In the genomic region with DNA sequence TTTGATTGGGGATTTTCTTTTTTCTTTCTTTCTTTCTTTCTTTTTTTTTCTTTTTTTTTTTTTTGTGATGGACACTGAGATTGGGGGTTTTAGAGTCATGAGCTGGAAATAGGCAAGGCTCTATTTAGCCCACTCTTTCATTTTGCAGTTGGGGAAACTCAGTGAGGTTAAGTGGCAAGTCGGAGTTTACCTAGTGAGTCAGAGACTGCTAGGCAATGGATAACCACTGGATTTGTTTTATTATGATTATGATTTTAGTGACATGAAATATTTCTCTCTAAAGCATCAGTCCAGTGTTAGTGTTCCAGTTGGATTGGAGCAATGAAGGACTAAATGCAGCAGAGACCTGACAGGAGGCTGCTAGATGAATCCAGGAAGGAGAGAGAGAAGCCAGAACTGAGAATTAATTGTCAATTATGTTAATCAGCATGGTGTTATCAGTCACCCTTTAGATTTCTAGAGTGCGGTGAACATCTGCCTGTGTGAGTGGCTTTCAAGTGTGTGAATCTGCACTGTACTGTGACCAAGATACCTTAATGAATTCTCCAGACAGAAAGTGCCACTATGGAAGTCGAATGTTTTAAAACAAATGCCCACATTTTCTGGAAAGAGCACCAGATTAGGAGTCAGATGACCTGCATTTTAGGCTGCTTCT, we compare ENCODE assay signal across 11 cellular contexts. TPM values are rescaled to one million over a fixed set of nuclear protein-coding genes. Genes with fewer than 3 reads are reported as not detected.
DNase-seq lines count a peak whose midpoint lies in the region; ATAC-seq, FAIRE-seq and TF ChIP-seq lines count a peak whose summit lies in the region.
"Had no signal": no experiment of that assay in that cellular context is flagged by ENCODE, and none has a peak within 500 bp of the region (broad histone marks: within the 10 kb centered on the region; RNA-seq: fewer than 3 reads in every experiment).

No MANE protein-coding gene starts in this region.

- peaks cover 3% of the 10 kb centered on the region for H3K36me3 Mint-ChIP-seq in activated CD8-positive, alpha-beta T cell treated with anti-CD3 and anti-CD28 coated beads for 36 hours (ENCODE audit: low read depth)
- H3K36me3 Mint-ChIP-seq in activated CD8-positive, alpha-beta T cell treated with anti-CD3 and anti-CD28 coated beads, Interleukin-2, amount 10 ng/mL, durations not matched to agents 7 days and 5 days (ENCODE audit: low read depth), result peaks cover 20% of the 10 kb centered on the region
- peaks cover 7% of the 10 kb centered on the region for H3K36me3 Mint-ChIP-seq in stimulated activated memory B cell treated with anti-CD40 and anti-IgM and Interleukin-4, amounts not matched to agents 10 μg/mL and 1 μg/mL and 100 μg/mL, for 72 hours
- no peaks in the 10 kb centered on the region for H3K36me3 Mint-ChIP-seq in H9 (ENCODE audit: insufficient read depth in 1 of 3, low read depth in 3 of 3)
- H3K36me3 Mint-ChIP-seq in endothelial cell (ENCODE audit: low read depth, unreplicated experiment), result no peaks in the 10 kb centered on the region

- SMC1A ChIA-PET in GM12878 (lab: Charles Lee; ENCODE audit: uncharacterized antibody, unreplicated experiment), result interaction anchor here (0.7 to 6.4 kb wide), 11 partner anchors 8 to 55 kb away, joined by 3 to 85 read pairs (median 4); no protein-coding TSS in a partner anchor

- H3K4me3 Mint-ChIP-seq in activated CD8-positive, alpha-beta T cell treated with anti-CD3 and anti-CD28 coated beads for 36 hours, result no peak overlapping the region
- no peak overlapping the region for H3K4me3 Mint-ChIP-seq in activated CD8-positive, alpha-beta T cell treated with anti-CD3 and anti-CD28 coated beads, Interleukin-2, amount 10 ng/mL, durations not matched to agents 7 days and 5 days
- peak overlapping the region; percentile 49 for H3K4me3 Mint-ChIP-seq in stimulated activated memory B cell treated with anti-CD40 and anti-IgM and Interleukin-4, amounts not matched to agents 10 μg/mL and 1 μg/mL and 100 μg/mL, for 72 hours
- H3K4me3 Mint-ChIP-seq in H9 (no peak overlapping the region), endothelial cell (ENCODE audit: unreplicated experiment) (no peak overlapping the region)

- no peak overlapping the region for H2BK120ac ChIP-seq in H9 (ENCODE audit: low read depth, low read length, poor library complexity, severe bottlenecking)

- H2AFZ ChIP-seq in GM12878 (ENCODE audit: control insufficient read depth, low read depth, low read length) (no peak overlapping the region), H9 (ENCODE audit: low read length) (no peak overlapping the region)

- BruUV-seq in GM12878 (replicated peaks; lab: Mats Ljungman, UMichigan), result no TSS peak

- H3K4me1 ChIP-seq in GM12878 (ENCODE audit: control insufficient read depth, insufficient read depth, low read length), result peaks cover 3% of the 10 kb centered on the region; the same call in 1 of the 2 replicates
- peaks cover 4% of the 10 kb centered on the region; the same call in 1 of the 2 replicates for H3K4me1 ChIP-seq in H9 (ENCODE audit: insufficient read depth, low read length)

- peak; percentile 42 for DNase-seq in activated CD8-positive, alpha-beta T cell treated with anti-CD3 and anti-CD28 coated beads for 36 hours
- no peak for DNase-seq in activated CD8-positive, alpha-beta T cell treated with anti-CD3 and anti-CD28 coated beads, Interleukin-2, amount 10 ng/mL, durations not matched to agents 7 days and 5 days
- DNase-seq in GM12878 (ENCODE audit: low read depth, low spot score), result no peak
- DNase-seq in RPMI8226, result no peak
- no peak for DNase-seq in H9
- no peak for DNase-seq in endothelial cell (ENCODE audit: low spot score)
- DNase-seq: head of caudate nucleus, NCI-H446 had no signal

- TF ChIP-seq RAD21 in GM12878 (IDR thresholded peaks at IDR 0.05; ENCODE audit: insufficient read depth, low read depth, low read length), result no peak

- H3K4me1 Mint-ChIP-seq in activated CD8-positive, alpha-beta T cell treated with anti-CD3 and anti-CD28 coated beads for 36 hours (ENCODE audit: low read depth), result peaks cover 89% of the 10 kb centered on the region
- H3K4me1 Mint-ChIP-seq in activated CD8-positive, alpha-beta T cell treated with anti-CD3 and anti-CD28 coated beads, Interleukin-2, amount 10 ng/mL, durations not matched to agents 7 days and 5 days (ENCODE audit: low read depth), result peaks cover 79% of the 10 kb centered on the region
- peaks cover 48% of the 10 kb centered on the region for H3K4me1 Mint-ChIP-seq in stimulated activated memory B cell treated with anti-CD40 and anti-IgM and Interleukin-4, amounts not matched to agents 10 μg/mL and 1 μg/mL and 100 μg/mL, for 72 hours
- peaks cover 16 to 17% of the 10 kb centered on the region in 2 experiments for H3K4me1 Mint-ChIP-seq in H9
- H3K4me1 Mint-ChIP-seq in endothelial cell (ENCODE audit: unreplicated experiment), result no peaks in the 10 kb centered on the region

- H2BK12ac ChIP-seq in H9 (ENCODE audit: insufficient read length, low read depth, low read length), result no peak overlapping the region

- no peak overlapping the region for H4K5ac ChIP-seq in H9 (ENCODE audit: insufficient read length, low read depth, low read length)

- H4K8ac ChIP-seq in H9 (replicated peaks; ENCODE audit: insufficient read length, low read depth, low read length), result no peak overlapping the region

- H3T11ph ChIP-seq in H9 (ENCODE audit: low read length), result no peak overlapping the region

- in situ Hi-C loops in GM12878 (cut with MboI), result loop anchor here (5.0 kb wide), 1 partner anchor 44 kb away; no protein-coding TSS in a partner anchor

- intact Hi-C loops in activated CD8-positive, alpha-beta T cell treated with anti-CD3 and anti-CD28 coated beads for 36 hours (cut with micrococcal nuclease), result loop anchor here (5.0 kb wide), 1 partner anchor 49 kb away; no protein-coding TSS in a partner anchor
- intact Hi-C loops in GM12878 (cut with micrococcal nuclease; ENCODE audit: unreplicated experiment), result no loop called here

- H3K9ac ChIP-seq in GM12878 (ENCODE audit: control insufficient read depth, insufficient read depth, low read length), result no peak overlapping the region
- H3K9ac ChIP-seq in H9 (ENCODE audit: extremely low read depth, insufficient read length, low read length), result no peak overlapping the region

- FAIRE-seq in GM12878 (lab: Jason Lieb, UNC), result no peak

- POLR2A ChIA-PET in activated CD8-positive, alpha-beta T cell treated with anti-CD3 and anti-CD28 coated beads for 36 hours (lab: Charles Lee), result interaction anchor here (2.6 kb wide), 1 partner anchor 10 kb away, joined by 15 read pairs; no protein-coding TSS in a partner anchor
- POLR2A ChIA-PET in activated CD8-positive, alpha-beta T cell treated with anti-CD3 and anti-CD28 coated beads, Interleukin-2, amount 10 ng/mL, durations not matched to agents 7 days and 5 days (lab: Charles Lee), result no interaction called here
- POLR2A ChIA-PET in GM12878 (lab: Charles Lee), result interaction anchor here (1.0 to 3.2 kb wide), 8 partner anchors 9 to 174 kb away, joined by 3 to 23 read pairs (median 6); a partner anchor contains a TSS

- H3K18ac ChIP-seq in H9 (ENCODE audit: insufficient read length, low read depth, low read length), result no peak overlapping the region

- no peaks in the 10 kb centered on the region for H3K23me2 ChIP-seq in H9 (ENCODE audit: insufficient read length, low read depth, low read length, poor library complexity, severe bottlenecking)

- no peak overlapping the region for H2BK20ac ChIP-seq in H9 (ENCODE audit: low read depth, low read length, poor library complexity, severe bottlenecking)

- TF ChIP-seq CTCF in activated CD8-positive, alpha-beta T cell treated with anti-CD3 and anti-CD28 coated beads for 36 hours (IDR thresholded peaks at IDR 0.05), result no peak
- TF ChIP-seq CTCF in GM12878 (IDR thresholded peaks at IDR 0.05 in 2 of 3, conservative IDR thresholded peaks at IDR 0.05 in 1 of 3; ENCODE audit: control insufficient read depth in 2 of 3, extremely low read depth in 1 of 3, insufficient read depth in 1 of 3, low read depth in 3 of 3, low read length in 3 of 3) (no peak), H9 (conservative IDR thresholded peaks at IDR 0.05) (no peak), endothelial cell (IDR thresholded peaks at IDR 0.05; ENCODE audit: unreplicated experiment) (no peak)

- H3K4me2 ChIP-seq in GM12878 (ENCODE audit: control insufficient read depth, insufficient read depth) (no peak overlapping the region), H9 (ENCODE audit: insufficient read depth, insufficient read length, low read length) (no peak overlapping the region)

- H3K36me3 ChIP-seq in GM12878 (ENCODE audit: control insufficient read depth in 2 of 2, insufficient read depth in 2 of 2, low read length in 1 of 2), result no peaks in the 10 kb centered on the region
- H3K36me3 ChIP-seq: SJSA1 had no signal

- H4K20me1 ChIP-seq in GM12878 (ENCODE audit: control insufficient read depth, insufficient read depth), result no peaks in the 10 kb centered on the region; the same call in none of the 2 replicates
- no peaks in the 10 kb centered on the region for H4K20me1 ChIP-seq in H9 (ENCODE audit: control insufficient read depth, insufficient read depth, insufficient read length)

- H4K91ac ChIP-seq in H9 (ENCODE audit: insufficient read length, low read depth, low read length), result no peak overlapping the region

- no peak overlapping the region for H3K14ac ChIP-seq in H9 (ENCODE audit: insufficient read depth, low read length)

- H3K27me3 Mint-ChIP-seq in activated CD8-positive, alpha-beta T cell treated with anti-CD3 and anti-CD28 coated beads for 36 hours, result no peaks in the 10 kb centered on the region
- H3K27me3 Mint-ChIP-seq in activated CD8-positive, alpha-beta T cell treated with anti-CD3 and anti-CD28 coated beads, Interleukin-2, amount 10 ng/mL, durations not matched to agents 7 days and 5 days (ENCODE audit: low read depth), result no peaks in the 10 kb centered on the region
- no peaks in the 10 kb centered on the region for H3K27me3 Mint-ChIP-seq in stimulated activated memory B cell treated with anti-CD40 and anti-IgM and Interleukin-4, amounts not matched to agents 10 μg/mL and 1 μg/mL and 100 μg/mL, for 72 hours
- no peaks in the 10 kb centered on the region; the same call in 1 of the 2 replicates for H3K27me3 Mint-ChIP-seq in H9 (ENCODE audit: low read depth)
- no peaks in the 10 kb centered on the region for H3K27me3 Mint-ChIP-seq in endothelial cell (ENCODE audit: unreplicated experiment)

- H3K79me1 ChIP-seq in H9 (ENCODE audit: insufficient read depth, low read depth, low read length, poor library complexity, severe bottlenecking), result no peaks in the 10 kb centered on the region

- no peak overlapping the region for H3K27ac ChIP-seq in GM12878 (ENCODE audit: control insufficient read depth, insufficient read depth)
- H3K27ac ChIP-seq in H9 (ENCODE audit: insufficient read length, low read depth, low read length), result no peak overlapping the region
- H3K27ac ChIP-seq: SJSA1 had no signal

- peak; percentile 37 for ATAC-seq in activated CD8-positive, alpha-beta T cell treated with anti-CD3 and anti-CD28 coated beads for 36 hours
- no peak for ATAC-seq in activated CD8-positive, alpha-beta T cell treated with anti-CD3 and anti-CD28 coated beads, Interleukin-2, amount 10 ng/mL, durations not matched to agents 7 days and 5 days
- ATAC-seq in HG03175 (IDR thresholded peaks at IDR 0.05; ENCODE audit: unreplicated experiment), result peak; percentile 74
- ATAC-seq in GM12878, result peak; percentile 65
- no peak for ATAC-seq in stimulated activated memory B cell treated with anti-CD40 and anti-IgM and Interleukin-4, amounts not matched to agents 10 μg/mL and 1 μg/mL and 100 μg/mL, for 72 hours

- H3K9me3 ChIP-seq in GM12878 (replicated peaks; ENCODE audit: control insufficient read depth, insufficient read depth, low read length) (no peaks in the 10 kb centered on the region), H9 (ENCODE audit: control insufficient read depth, low read depth, low read length) (no peaks in the 10 kb centered on the region)
- H3K9me3 ChIP-seq: SJSA1 had no signal

- TF ChIP-seq POLR2A in GM12878 (IDR thresholded peaks at IDR 0.05; ENCODE audit: low read depth, low read length), result no peak

- WGBS in GM12878 (ENCODE audit: insufficient coverage, insufficient replicate concordance, low lambda C conversion rate, missing lambda C conversion rate), result 0% methylated on average over 3 of the region's 3 CpGs
- no CpG with 5 or more reads among the region's 3 CpGs for WGBS in H9 (ENCODE audit: extremely low coverage, insufficient read length, low lambda C conversion rate)

- no peak overlapping the region for H3K4ac ChIP-seq in H9 (ENCODE audit: low read depth, low read length)

- H3K27me3 ChIP-seq in GM12878 (replicated peaks in 1 of 2; ENCODE audit: control insufficient read depth in 2 of 2, insufficient read depth in 2 of 2, low read length in 1 of 2) (no peaks in the 10 kb centered on the region), H9 (ENCODE audit: insufficient read depth, low read length) (no peaks in the 10 kb centered on the region)
- H3K27me3 ChIP-seq: SJSA1 had no signal

- H3K9me3 Mint-ChIP-seq in activated CD8-positive, alpha-beta T cell treated with anti-CD3 and anti-CD28 coated beads for 36 hours, result no peaks in the 10 kb centered on the region
- no peaks in the 10 kb centered on the region for H3K9me3 Mint-ChIP-seq in activated CD8-positive, alpha-beta T cell treated with anti-CD3 and anti-CD28 coated beads, Interleukin-2, amount 10 ng/mL, durations not matched to agents 7 days and 5 days (ENCODE audit: insufficient read depth)
- H3K9me3 Mint-ChIP-seq in stimulated activated memory B cell treated with anti-CD40 and anti-IgM and Interleukin-4, amounts not matched to agents 10 μg/mL and 1 μg/mL and 100 μg/mL, for 72 hours, result no peaks in the 10 kb centered on the region
- H3K9me3 Mint-ChIP-seq in H9 (no peaks in the 10 kb centered on the region), endothelial cell (ENCODE audit: unreplicated experiment) (no peaks in the 10 kb centered on the region)

- H2BK15ac ChIP-seq in H9 (ENCODE audit: low read depth, low read length), result no peak overlapping the region

- no peak for TF ChIP-seq EP300 in GM12878 (IDR thresholded peaks at IDR 0.05; ENCODE audit: borderline replicate concordance in 1 of 2, control insufficient read depth in 1 of 2, low read depth in 2 of 2, low read length in 2 of 2)

- H3K23ac ChIP-seq in H9 (ENCODE audit: insufficient read length, low read depth, low read length), result no peak overlapping the region

- no peak overlapping the region for H2AK5ac ChIP-seq in H9 (ENCODE audit: insufficient read length, low read length)

- no peak overlapping the region for H2BK5ac ChIP-seq in H9 (ENCODE audit: insufficient read length, low read length)

- H3K56ac ChIP-seq in H9 (ENCODE audit: insufficient read length, low read depth, low read length), result no peak overlapping the region

- H3K4me3 ChIP-seq in GM12878, result no peak overlapping the region
- H3K4me3 ChIP-seq: SJSA1 had no signal

- H3K79me2 ChIP-seq in GM12878 (ENCODE audit: control insufficient read depth, insufficient read depth, low read length) (peaks cover 43% of the 10 kb centered on the region), H9 (ENCODE audit: insufficient read depth, low read length) (no peaks in the 10 kb centered on the region)

- RAD21 ChIA-PET in GM12878 (lab: Charles Lee; ENCODE audit: unreplicated experiment), result interaction anchor here (0.6 to 4.6 kb wide), 5 partner anchors 9 to 1036 kb away, joined by 3 to 44 read pairs (median 20); no protein-coding TSS in a partner anchor

- H3K27ac Mint-ChIP-seq in activated CD8-positive, alpha-beta T cell treated with anti-CD3 and anti-CD28 coated beads for 36 hours, result peak overlapping the region; percentile 85
- no peak overlapping the region for H3K27ac Mint-ChIP-seq in activated CD8-positive, alpha-beta T cell treated with anti-CD3 and anti-CD28 coated beads, Interleukin-2, amount 10 ng/mL, durations not matched to agents 7 days and 5 days
- H3K27ac Mint-ChIP-seq in stimulated activated memory B cell treated with anti-CD40 and anti-IgM and Interleukin-4, amounts not matched to agents 10 μg/mL and 1 μg/mL and 100 μg/mL, for 72 hours, result peak overlapping the region; percentile 77
- H3K27ac Mint-ChIP-seq in H9, result no peak overlapping the region
- no peak overlapping the region for H3K27ac Mint-ChIP-seq in endothelial cell (ENCODE audit: unreplicated experiment)

- CTCF ChIA-PET in activated CD8-positive, alpha-beta T cell treated with anti-CD3 and anti-CD28 coated beads for 36 hours (lab: Charles Lee), result interaction anchor here (1.4 to 5.0 kb wide), 3 partner anchors 9 to 48 kb away, joined by 3 to 41 read pairs (median 12); no protein-coding TSS in a partner anchor
- CTCF ChIA-PET in activated CD8-positive, alpha-beta T cell treated with anti-CD3 and anti-CD28 coated beads, Interleukin-2, amount 10 ng/mL, durations not matched to agents 7 days and 5 days (lab: Charles Lee), result interaction anchor here (1.4 to 7.4 kb wide), 3 partner anchors 9 to 48 kb away, joined by 3 to 55 read pairs (median 8); no protein-coding TSS in a partner anchor
- CTCF ChIA-PET in GM12878 (lab: Yijun Ruan, JAX), result interaction anchor here (0.6 to 5.7 kb wide), 7 partner anchors 8 to 55 kb away, joined by 3 to 69 read pairs (median 4); no protein-coding TSS in a partner anchor

RNA-seq across cellular contexts. Expression of a gene that starts 10.9 kb away (rescaled TPM):
- 10 to 100 TPM; 21.5 to 22.7 TPM for total RNA-seq in activated CD8-positive, alpha-beta T cell treated with anti-CD3 and anti-CD28 coated beads for 36 hours
- total RNA-seq in activated CD8-positive, alpha-beta T cell treated with anti-CD3 and anti-CD28 coated beads, Interleukin-2, amount 10 ng/mL, durations not matched to agents 7 days and 5 days, result 10 to 100 TPM; 41.1 to 53.5 TPM
- 66.1 and 72.4 TPM in 2 replicates for total RNA-seq in GM12878 (2013; cell fraction: nucleolus; rRNA removed)
- total RNA-seq in GM12878 (2014; rRNA removed), result 11.3 and 13.0 TPM in 2 replicates
- 13.8 and 15.4 TPM in 2 replicates for total RNA-seq in GM12878 (2014; rRNA removed; fragmentation: Illumina TruSeq; extraction: Trizol)
- 11.6 and 13.4 TPM in 2 replicates for total RNA-seq in GM12878 (2021)
- 18.1 TPM for polyA plus RNA-seq in GM12878 (2011; ENCODE audit: low read depth)
- polyA plus RNA-seq in GM12878 (2011; rRNA removed), result 40.6 and 48.9 TPM in 2 replicates
- polyA plus RNA-seq in GM12878 (2011; cell fraction: cytosol; rRNA removed), result 15.6 and 17.6 TPM in 2 replicates
- polyA plus RNA-seq in GM12878 (2011; cell fraction: nucleus; rRNA removed), result 119 and 146 TPM in 2 replicates
- 7.4 and 7.7 TPM in 2 replicates for polyA plus RNA-seq in GM12878 (2012)
- polyA plus RNA-seq in GM12878 (2014; fragmentation: Illumina TruSeq; extraction: Trizol), result 16.1 and 23.7 TPM in 2 replicates
- 1 to 10 TPM; 3.5 to 4.6 TPM for polyA plus RNA-seq in GM12878 (2014; fragmentation: Nextera tagmentation; extraction: Ambion mirVana)
- 15.4 and 17.5 TPM in 2 replicates for polyA plus RNA-seq in GM12878 (2014; rRNA removed)
- 10 to 100 TPM; 12.0 to 14.2 TPM for polyA plus RNA-seq in GM12878 (2016; fragmentation: Nextera tagmentation; extraction: Ambion mirVana)
- polyA minus RNA-seq in GM12878 (2011; rRNA and poly(A)+ RNA removed), result 37.3 and 46.3 TPM in 2 replicates
- 15.2 and 16.0 TPM in 2 replicates for polyA minus RNA-seq in GM12878 (2011; cell fraction: cytosol; rRNA and poly(A)+ RNA removed)
- 55.7 and 73.1 TPM in 2 replicates for polyA minus RNA-seq in GM12878 (2011; cell fraction: nucleus; rRNA and poly(A)+ RNA removed)
- total RNA-seq in H9 (2021), result 3.2 and 3.3 TPM in 2 replicates
- 7.7 TPM for total RNA-seq in endothelial cell (ENCODE audit: unreplicated experiment)

Comparison
In these comparisons a context has a peak if more than half of its experiments do, and no peak if none do; other contexts are left out.
1. ATAC-seq: peak in activated CD8-positive, alpha-beta T cell treated with anti-CD3 and anti-CD28 coated beads for 36 hours (single experiment), HG03175 (single experiment) and GM12878 (single experiment); none in activated CD8-positive, alpha-beta T cell treated with anti-CD3 and anti-CD28 coated beads, Interleukin-2, amount 10 ng/mL, durations not matched to agents 7 days and 5 days (single experiment) and stimulated activated memory B cell treated with anti-CD40 and anti-IgM and Interleukin-4, amounts not matched to agents 10 μg/mL and 1 μg/mL and 100 μg/mL, for 72 hours (single experiment).
2. H3K27ac Mint-ChIP-seq: peak in activated CD8-positive, alpha-beta T cell treated with anti-CD3 and anti-CD28 coated beads for 36 hours (single experiment) and stimulated activated memory B cell treated with anti-CD40 and anti-IgM and Interleukin-4, amounts not matched to agents 10 μg/mL and 1 μg/mL and 100 μg/mL, for 72 hours (single experiment); none in activated CD8-positive, alpha-beta T cell treated with anti-CD3 and anti-CD28 coated beads, Interleukin-2, amount 10 ng/mL, durations not matched to agents 7 days and 5 days (single experiment), H9 (0 of 3) and endothelial cell (single experiment).